ENCODE assay signal across 2 cellular contexts in the genomic region with DNA sequence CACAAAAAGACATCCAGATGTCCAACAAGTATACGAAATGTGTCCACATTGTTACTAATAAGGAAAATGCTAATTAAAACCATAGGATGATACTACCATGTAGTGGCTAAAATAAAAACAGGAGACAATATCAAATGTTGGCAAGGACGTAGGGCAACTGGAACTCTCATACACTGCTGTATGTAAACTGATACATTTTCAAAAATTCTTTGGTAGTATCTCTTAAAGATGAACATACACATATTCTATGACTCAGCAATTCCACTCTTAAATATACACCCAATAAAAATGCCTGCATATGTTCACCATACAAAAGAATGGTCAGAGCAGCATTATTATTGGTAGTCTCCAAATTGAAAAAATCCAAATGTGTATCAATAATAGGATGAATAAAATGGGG.
TF ChIP-seq lines count a peak whose summit lies in the region.

No MANE protein-coding gene starts in this region.

TF ChIP-seq in A549, 52 proteins besides CTCF, POLR2A, EP300 and RAD21:
- TF ChIP-seq ZFP36 (IDR thresholded peaks at IDR 0.05; ENCODE audit: borderline replicate concordance, partially characterized antibody) (peak; percentile 68), NFE2L2 (conservative IDR thresholded peaks at IDR 0.05; ENCODE audit: low read length) (0 out of 2 replicates have a peak, but pooled peaks have one; percentile 18), MAFK (IDR thresholded peaks at IDR 0.05; ENCODE audit: partially characterized antibody) (peak; percentile 83)
- TF ChIP-seq, protein P1, sequence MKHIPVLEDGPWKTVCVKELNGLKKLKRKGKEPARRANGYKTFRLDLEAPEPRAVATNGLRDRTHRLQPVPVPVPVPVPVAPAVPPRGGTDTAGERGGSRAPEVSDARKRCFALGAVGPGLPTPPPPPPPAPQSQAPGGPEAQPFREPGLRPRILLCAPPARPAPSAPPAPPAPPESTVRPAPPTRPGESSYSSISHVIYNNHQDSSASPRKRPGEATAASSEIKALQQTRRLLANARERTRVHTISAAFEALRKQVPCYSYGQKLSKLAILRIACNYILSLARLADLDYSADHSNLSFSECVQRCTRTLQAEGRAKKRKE (CRISPR knock-in tag; IDR thresholded peaks at IDR 0.05; ENCODE audit: low read depth) = no peak

TF ChIP-seq in H1, 55 proteins besides CTCF, POLR2A, EP300 and RAD21:
- TF ChIP-seq BACH1 (IDR thresholded peaks at IDR 0.05; ENCODE audit: low read length) (0 out of 2 replicates have a peak, but pooled peaks have one; percentile 18), SIN3A (conservative IDR thresholded peaks at IDR 0.05 in 1 of 2, IDR thresholded peaks at IDR 0.05 in 1 of 2; ENCODE audit: low read depth in 1 of 2, low read length in 2 of 2) (no peak)
